8 cellular contexts compared by ENCODE assay signal in genomic region chr17:29124135-29124930, GRCh38. TPM values are rescaled to one million over a fixed set of nuclear protein-coding genes. Genes with fewer than 3 reads are reported as not detected.
DNase-seq lines count a peak whose midpoint lies in the region; ATAC-seq, FAIRE-seq and TF ChIP-seq lines count a peak whose summit lies in the region.

No MANE protein-coding gene starts in this region.

- no peaks in the 10 kb centered on the region for H3K36me3 ChIP-seq in MG63
- peaks cover 20% of the 10 kb centered on the region for H3K36me3 ChIP-seq in bronchial epithelial cell (ENCODE audit: control insufficient read depth, insufficient read depth, low read length)
- peaks cover 3% of the 10 kb centered on the region for H3K36me3 ChIP-seq in kidney epithelial cell (ENCODE audit: control insufficient read depth, insufficient read depth, low read length)
- peaks cover 23 to 62% (median 43%) of the 10 kb centered on the region in 4 donors for H3K36me3 ChIP-seq in stomach

- WGBS in stomach, 5 donors = 45 to 64% (median 50%) methylated on average over 8 to 13 of the region's 13 CpGs

- intact Hi-C loops in stomach (cut with DNase I; ENCODE audit: low total_unique reads) = no loop called here

- H3K4me3 ChIP-seq in AG09309 (ENCODE audit: control insufficient read depth, low read depth, low read length) = no peak overlapping the region
- no peak overlapping the region for H3K4me3 ChIP-seq in GM12865 (ENCODE audit: low read depth, low read length)
- no peak overlapping the region for H3K4me3 ChIP-seq in MG63
- no peak overlapping the region for H3K4me3 ChIP-seq in bronchial epithelial cell (ENCODE audit: low read depth, low read length)
- H3K4me3 ChIP-seq in kidney epithelial cell (ENCODE audit: low read depth, low read length) = no peak overlapping the region
- no peak overlapping the region for H3K4me3 ChIP-seq in stomach

- no peak for TF ChIP-seq POLR2A in stomach (IDR thresholded peaks at IDR 0.05)

- peaks cover 16 to 31% (median 27%) of the 10 kb centered on the region in 4 donors for H3K4me1 ChIP-seq in stomach

- FAIRE-seq in RCC 7860 (lab: Jason Lieb, UNC) (peak; percentile 70), bronchial epithelial cell (lab: Jason Lieb, UNC) (no peak)

- H3K9me3 ChIP-seq in MG63 = no peaks in the 10 kb centered on the region
- H3K9me3 ChIP-seq in stomach = no peaks in the 10 kb centered on the region

- no peaks in the 10 kb centered on the region for H3K27me3 ChIP-seq in MG63
- no peaks in the 10 kb centered on the region for H3K27me3 ChIP-seq in bronchial epithelial cell (ENCODE audit: control insufficient read depth, insufficient read depth, low read length)
- H3K27me3 ChIP-seq in kidney epithelial cell (ENCODE audit: control insufficient read depth, insufficient read depth, low read length) = no peaks in the 10 kb centered on the region
- no peaks in the 10 kb centered on the region for H3K27me3 ChIP-seq in stomach

- TF ChIP-seq CTCF in AG09309 (IDR thresholded peaks at IDR 0.05; ENCODE audit: control insufficient read depth, insufficient read depth, low read depth, low read length, missing control alignments) = peak; percentile 82
- TF ChIP-seq CTCF in GM12865 (IDR thresholded peaks at IDR 0.05; ENCODE audit: insufficient read depth, low read depth, low read length, missing control alignments) = peak; percentile 64
- peak; percentile 70 for TF ChIP-seq CTCF in bronchial epithelial cell (IDR thresholded peaks at IDR 0.05; ENCODE audit: insufficient read depth, low read length, severe bottlenecking)
- peak; percentile 76 for TF ChIP-seq CTCF in kidney epithelial cell (IDR thresholded peaks at IDR 0.05; ENCODE audit: insufficient read depth, low read length, poor library complexity, severe bottlenecking)
- TF ChIP-seq CTCF in stomach (IDR thresholded peaks at IDR 0.05) = peak in 4 of 7 experiments; percentile 48 to 67 (median 54)

- DNase-seq in AG09309 (ENCODE audit: low read depth) (peak; percentile 53), GM12865 (ENCODE audit: low read depth) (peak; percentile 67), MG63 (peak; percentile 51), RCC 7860 (ENCODE audit: low spot score) (peak; percentile 58), bronchial epithelial cell (ENCODE audit: low read depth) (peak; percentile 70), kidney epithelial cell (ENCODE audit: low read depth) (no peak), stomach (peak; percentile 55)

- H3K27ac ChIP-seq in stomach = peak overlapping the region; percentile 48 to 77 (median 74)

- ATAC-seq in GM18867 (IDR thresholded peaks at IDR 0.05; ENCODE audit: unreplicated experiment) = no peak

- TF ChIP-seq EP300 in stomach (IDR thresholded peaks at IDR 0.05) = no peak

RNA-seq across cellular contexts. Expression of gene MYO18A, which starts 55.9 kb away (rescaled TPM):
- total RNA-seq in MG63 (2014; rRNA removed; shearing (Covaris generic); ENCODE audit: low replicate concordance) = 13.7 and 23.2 TPM in 2 replicates
- total RNA-seq in bronchial epithelial cell (23.4 and 57.6 TPM in 2 replicates), kidney epithelial cell (18.6 and 19.8 TPM in 2 replicates), stomach (100 to 1,000 TPM in 3 of 5 donors, 10 to 100 TPM in 2; 42.8 to 305 (median 121) TPM)
- 10 to 100 TPM; 16.5 to 30.3 (median 28.2) TPM for polyA plus RNA-seq in stomach
